In genomic region chr2:74498500-74499268, GRCh38 we compare ENCODE assay signal across 9 cellular contexts. TPM values are rescaled to one million over a fixed set of nuclear protein-coding genes. Genes with fewer than 3 reads are reported as not detected.
A peak's percentile ranks its signal among the peaks of the same experiment; 100 is the strongest.
DNase-seq lines count a peak whose midpoint lies in the region; ATAC-seq and TF ChIP-seq lines count a peak whose summit lies in the region.
"Had no signal": no experiment of that assay in that cellular context is flagged by ENCODE, and none has a peak within 500 bp of the region (broad histone marks: within the 10 kb centered on the region; RNA-seq: fewer than 3 reads in every experiment).

No MANE protein-coding gene starts in this region.

- DNase-seq in Calu3, result no peak
- peak; percentile 64 for DNase-seq in MG63
- peak in 1 of 2 donors; percentile 43 for DNase-seq in cardiac fibroblast (ENCODE audit: low read depth in 2 of 2)
- DNase-seq in mucosa of descending colon, result peak in 2 of 3 donors; percentile 49 to 59
- no peak for DNase-seq in NCI-H510A (lab: John Stamatoyannopoulos, UW)
- no peak for DNase-seq in cerebellum (ENCODE audit: low spot score)

- H3K27me3 Mint-ChIP-seq in Calu3 (ENCODE audit: unreplicated experiment), result peaks cover 15% of the 10 kb centered on the region

- CTCF ChIA-PET in Calu3 (lab: Charles Lee), result interaction anchor here (0.6 kb wide), 1 partner anchor 32 kb away, joined by 4 read pairs; no protein-coding TSS in a partner anchor

- TF ChIP-seq CTCF in Calu3 (IDR thresholded peaks at IDR 0.05; ENCODE audit: unreplicated experiment), result no peak
- no peak for TF ChIP-seq CTCF in cardiac fibroblast (IDR thresholded peaks at IDR 0.05; ENCODE audit: low read depth, low read length)
- no peak for TF ChIP-seq CTCF in mucosa of descending colon (IDR thresholded peaks at IDR 0.05)

- H3K4me1 Mint-ChIP-seq in Calu3 (ENCODE audit: low read depth, unreplicated experiment), result peaks cover 26% of the 10 kb centered on the region

- H3K36me3 ChIP-seq in MG63 (no peaks in the 10 kb centered on the region; the same call in 1 of the 2 replicates), mucosa of descending colon (ENCODE audit: low read depth) (no peaks in the 10 kb centered on the region)

- no peaks in the 10 kb centered on the region for H3K9me3 ChIP-seq in MG63
- no peaks in the 10 kb centered on the region for H3K9me3 ChIP-seq in mucosa of descending colon

- H3K9me3 Mint-ChIP-seq in Calu3 (ENCODE audit: low read depth, unreplicated experiment), result no peaks in the 10 kb centered on the region

- ATAC-seq in mucosa of descending colon, result peak; percentile 41
- no peak for ATAC-seq in GM19035 (IDR thresholded peaks at IDR 0.05; ENCODE audit: unreplicated experiment)
- no peak for ATAC-seq in HG03045 (IDR thresholded peaks at IDR 0.05; ENCODE audit: unreplicated experiment)

- no peak overlapping the region for H3K4me3 ChIP-seq in MG63
- H3K4me3 ChIP-seq in cardiac fibroblast (replicated peaks in 1 of 2; ENCODE audit: low read depth in 2 of 2, low read length in 2 of 2), result peak overlapping the region; percentile 35 to 39
- no peak overlapping the region for H3K4me3 ChIP-seq in mucosa of descending colon

- H3K4me3 Mint-ChIP-seq in Calu3 (ENCODE audit: low read depth, unreplicated experiment), result peak overlapping the region; percentile 58

- H3K27me3 ChIP-seq in MG63, result no peaks in the 10 kb centered on the region

- peaks cover 43% of the 10 kb centered on the region for H3K36me3 Mint-ChIP-seq in Calu3 (ENCODE audit: insufficient read depth, unreplicated experiment)

- H3K27ac Mint-ChIP-seq in Calu3 (ENCODE audit: unreplicated experiment), result peak overlapping the region; percentile 33

- no TSS peak for BruUV-seq in Calu3 (replicated peaks; lab: Mats Ljungman, UMichigan)

- peaks cover 28% of the 10 kb centered on the region for H3K4me1 ChIP-seq in mucosa of descending colon (ENCODE audit: low read depth)

- intact Hi-C loops in Calu3 (cut with micrococcal nuclease; ENCODE audit: unreplicated experiment), result no loop called here
- intact Hi-C loops in mucosa of descending colon (cut with DNase I, micrococcal nuclease), result no loop called here

RNA-seq across cellular contexts. Expression of gene LBX2, which starts 0.7 kb away (rescaled TPM):
- total RNA-seq in Calu3 (2022), result 3.0 and 3.5 TPM in 2 replicates
- total RNA-seq in MG63 (2014; rRNA removed; shearing (Covaris generic); ENCODE audit: low replicate concordance), result 0.95 and 1.2 TPM in 2 replicates
- 1 to 10 TPM; 1.0 to 1.5 (median 1.5) TPM for total RNA-seq in mucosa of descending colon
- total RNA-seq in cerebellum, result not detected

RNA-seq across cellular contexts. Expression of gene PCGF1, which starts 8.8 kb away (rescaled TPM):
- total RNA-seq in Calu3 (2022) (25.9 TPM in 2 replicates), mucosa of descending colon (10 to 100 TPM; 20.3 to 29.1 (median 22.3) TPM), cerebellum (8.4 TPM)
- 23.9 and 24.4 TPM in 2 replicates for total RNA-seq in MG63 (2014; rRNA removed; shearing (Covaris generic); ENCODE audit: low replicate concordance)

RNA-seq across cellular contexts. Expression of gene TLX2, which starts 15.6 kb away (rescaled TPM):
- total RNA-seq in Calu3 (2022) (not detected in 2 replicates), mucosa of descending colon (1 to 10 TPM in 1 of 3 donors, under 1 TPM in 2; 0.17 to 1.6 (median 0.51) TPM), cerebellum (not detected)
- total RNA-seq in MG63 (2014; rRNA removed; shearing (Covaris generic); ENCODE audit: low replicate concordance), result 0.07 and 1.2 TPM in 2 replicates
- total RNA-seq: pulmonary artery endothelial cell had no signal

RNA-seq across cellular contexts. Expression of gene TTC31, which starts 15.8 kb away (rescaled TPM):
- total RNA-seq in Calu3 (2022), result 26.2 and 32.9 TPM in 2 replicates
- total RNA-seq in MG63 (2014; rRNA removed; shearing (Covaris generic); ENCODE audit: low replicate concordance), result 8.6 and 16.3 TPM in 2 replicates
- total RNA-seq in mucosa of descending colon, result 10 to 100 TPM; 27.2 to 34.1 (median 30.9) TPM
- 12.2 TPM for total RNA-seq in cerebellum

RNA-seq across cellular contexts. Expression of gene CCDC142, which starts 15.9 kb away (rescaled TPM):
- total RNA-seq in Calu3 (2022), result 29.9 and 30.4 TPM in 2 replicates
- 6.8 and 10.8 TPM in 2 replicates for total RNA-seq in MG63 (2014; rRNA removed; shearing (Covaris generic); ENCODE audit: low replicate concordance)
- 10 to 100 TPM; 22.6 to 36.5 (median 28.5) TPM for total RNA-seq in mucosa of descending colon
- 40.8 TPM for total RNA-seq in cerebellum

Comparison
In these comparisons a context has a peak if more than half of its experiments do, and no peak if none do; other contexts are left out.
1. DNase-seq: peak in MG63 (single experiment) and mucosa of descending colon (2 of 3); none in Calu3 (single experiment), NCI-H510A (single experiment) and cerebellum (single experiment).
2. H3K4me3 ChIP-seq: peak in cardiac fibroblast (2 of 2); none in MG63 (single experiment) and mucosa of descending colon (single experiment).